16 cellular contexts compared by ENCODE assay signal in the genomic region with DNA sequence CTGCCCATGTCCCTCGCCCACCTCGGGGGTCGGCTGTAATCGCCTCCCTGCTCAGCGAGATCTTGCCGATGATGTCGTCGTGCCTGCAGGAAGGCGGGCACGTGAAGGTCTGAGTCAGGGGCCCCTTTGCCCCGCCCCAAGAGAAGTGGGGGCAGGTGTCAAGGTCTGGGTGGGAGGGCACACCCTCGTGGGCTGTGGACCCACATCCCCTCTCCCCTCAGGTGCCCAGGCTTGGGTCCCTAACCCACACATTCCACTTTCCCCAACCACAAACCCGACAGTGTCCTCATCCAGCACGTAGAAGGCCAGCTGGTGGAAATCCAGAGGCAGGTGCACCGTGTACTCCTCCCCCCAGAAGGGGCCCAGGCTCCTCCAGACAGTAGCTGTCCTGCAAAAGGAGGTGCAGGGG. TPM values are rescaled to one million over a fixed set of nuclear protein-coding genes. Genes with fewer than 3 reads are reported as not detected.
DNase-seq lines count a peak whose midpoint lies in the region; TF ChIP-seq lines count a peak whose summit lies in the region.
"Had no signal": no experiment of that assay in that cellular context is flagged by ENCODE, and none has a peak within 500 bp of the region (broad histone marks: within the 10 kb centered on the region; RNA-seq: fewer than 3 reads in every experiment).

No MANE protein-coding gene starts in this region.

- no peaks in the 10 kb centered on the region for H3K27me3 ChIP-seq in parathyroid adenoma (ENCODE audit: control insufficient read depth, insufficient read depth, low read length)
- H3K27me3 ChIP-seq: BLaER1 treated with 17β-estradiol and CSF1 and Interleukin-3, amounts not matched to agents 10 nM and 100 nM had no signal

- H3K36me3 ChIP-seq in OCI-LY7 (ENCODE audit: insufficient read depth, low read length): peaks cover 81% of the 10 kb centered on the region
- no peaks in the 10 kb centered on the region for H3K36me3 ChIP-seq in parathyroid adenoma (ENCODE audit: control insufficient read depth, insufficient read depth, low read length)

- DNase-seq in NCI-H1417 (lab: John Stamatoyannopoulos, UW): peak in 2 of 3 experiments; percentile 39 to 65
- DNase-seq in NCI-H1417 treated with DMSO at 0.1 percent for 48 hours (lab: John Stamatoyannopoulos, UW): no peak
- peak; percentile 47 for DNase-seq in DMS53 treated with DMSO at 0.1 percent for 48 hours (lab: John Stamatoyannopoulos, UW; ENCODE audit: unreplicated experiment)
- no peak for DNase-seq in OCI-LY7 (ENCODE audit: low spot score)
- no peak for DNase-seq in NCI-H187 (lab: John Stamatoyannopoulos, UW)
- no peak for DNase-seq in activated CD4-positive, alpha-beta T cell treated with anti-CD3 and anti-CD28 coated beads for 1 hour
- DNase-seq in NCI-H1105 (lab: John Stamatoyannopoulos, UW): no peak
- DNase-seq: HCEC 1CT, IMR-90, NCI-H1694, NCI-H510A, RPMI8226, T-helper 1 cell had no signal

- no peak for TF ChIP-seq CTCF in OCI-LY7 (conservative IDR thresholded peaks at IDR 0.05; ENCODE audit: low read length)
- no peak for TF ChIP-seq CTCF in parathyroid adenoma (IDR thresholded peaks at IDR 0.05)

- peak overlapping the region; percentile 81 for H3K4me2 ChIP-seq in OCI-LY7 (ENCODE audit: low read length)
- no peak overlapping the region for H3K4me2 ChIP-seq in parathyroid adenoma (ENCODE audit: low read length)

- H3K27ac ChIP-seq in OCI-LY7 (ENCODE audit: low read depth, low read length, poor library complexity, severe bottlenecking) (peak overlapping the region; percentile 87), parathyroid adenoma (peak overlapping the region; percentile 13)
- H3K27ac ChIP-seq: 22Rv1; BLaER1 treated with 17β-estradiol and CSF1 and Interleukin-3, amounts not matched to agents 10 nM and 100 nM had no signal

- no TSS peak for BruUV-seq in OCI-LY7 (replicated peaks; lab: Mats Ljungman, UMichigan)

- H3K9me2 ChIP-seq in OCI-LY7 (ENCODE audit: insufficient read depth, low read length): no peaks in the 10 kb centered on the region

- intact Hi-C loops in OCI-LY7 (cut with micrococcal nuclease; ENCODE audit: unreplicated experiment): loop anchor here (10.0 kb wide), 1 partner anchor 223 kb away; a partner anchor contains a TSS

- H3K79me2 ChIP-seq in OCI-LY7 (ENCODE audit: insufficient read depth, low read depth, low read length) (peaks cover 69% of the 10 kb centered on the region), parathyroid adenoma (peaks cover 39% of the 10 kb centered on the region)

- H3K4me3 ChIP-seq in OCI-LY7 (ENCODE audit: low read depth, low read length, poor library complexity, severe bottlenecking) (peak overlapping the region; percentile 57), parathyroid adenoma (ENCODE audit: low read depth, low read length) (no peak overlapping the region)
- H3K4me3 ChIP-seq: BLaER1 treated with 17β-estradiol and CSF1 and Interleukin-3, amounts not matched to agents 10 nM and 100 nM had no signal

- H3K9ac ChIP-seq in parathyroid adenoma: no peak overlapping the region
- H3K9ac ChIP-seq: BLaER1 treated with 17β-estradiol and CSF1 and Interleukin-3, amounts not matched to agents 10 nM and 100 nM had no signal

- H2AFZ ChIP-seq in OCI-LY7 (ENCODE audit: low read length) (no peak overlapping the region), parathyroid adenoma (no peak overlapping the region)

- H3K9me3 ChIP-seq in OCI-LY7 (ENCODE audit: low read length): peaks cover 18% of the 10 kb centered on the region
- no peaks in the 10 kb centered on the region for H3K9me3 ChIP-seq in parathyroid adenoma (ENCODE audit: control insufficient read depth, low read length)

- POLR2A ChIA-PET in OCI-LY7 (lab: Charles Lee): interaction anchor here (0.6 to 0.9 kb wide), 2 partner anchors 42 to 46 kb away, joined by 4 to 5 read pairs; no protein-coding TSS in a partner anchor

- no peaks in the 10 kb centered on the region for H4K20me1 ChIP-seq in OCI-LY7 (ENCODE audit: insufficient read depth, low read length)

- peaks cover 53% of the 10 kb centered on the region for H3K4me1 ChIP-seq in OCI-LY7 (ENCODE audit: insufficient read depth, low read length, poor library complexity, severe bottlenecking)
- peaks cover 47% of the 10 kb centered on the region for H3K4me1 ChIP-seq in parathyroid adenoma

- CTCF ChIA-PET in OCI-LY7 (lab: Charles Lee; ENCODE audit: unreplicated experiment): no interaction called here

RNA-seq across cellular contexts. Expression of a gene that starts 7.8 kb away (rescaled TPM):
- 69.1 and 89.1 TPM in 2 replicates for total RNA-seq in OCI-LY7 (2014; rRNA removed; shearing (Covaris generic))
- total RNA-seq in OCI-LY7 (2022): 67.5 and 74.4 TPM in 2 replicates
- total RNA-seq: IMR-90 had no signal

RNA-seq across cellular contexts. Expression of a gene that starts 21.7 kb away (rescaled TPM):
- total RNA-seq in OCI-LY7 (2014; rRNA removed; shearing (Covaris generic)): 14.0 and 26.9 TPM in 2 replicates
- 37.4 and 39.2 TPM in 2 replicates for total RNA-seq in OCI-LY7 (2022)
- total RNA-seq: IMR-90 had no signal

RNA-seq across cellular contexts. Expression of a gene that starts 57.5 kb away (rescaled TPM):
- total RNA-seq in OCI-LY7 (2014; rRNA removed; shearing (Covaris generic)): 86.0 and 87.2 TPM in 2 replicates
- total RNA-seq in OCI-LY7 (2022): 145 and 150 TPM in 2 replicates

RNA-seq across cellular contexts. Expression of a gene that starts 57.7 kb away (rescaled TPM):
- total RNA-seq in OCI-LY7 (2014; rRNA removed; shearing (Covaris generic)): 72.5 and 90.8 TPM in 2 replicates
- 59.5 and 68.6 TPM in 2 replicates for total RNA-seq in OCI-LY7 (2022)

Comparison
In these comparisons a context has a peak if more than half of its experiments do, and no peak if none do; other contexts are left out.
1. DNase-seq: peak in NCI-H1417 (2 of 3) and DMS53 treated with DMSO at 0.1 percent for 48 hours (single experiment); none in NCI-H1417 treated with DMSO at 0.1 percent for 48 hours (single experiment), OCI-LY7 (single experiment), NCI-H187 (0 of 2), activated CD4-positive, alpha-beta T cell treated with anti-CD3 and anti-CD28 coated beads for 1 hour (single experiment) and NCI-H1105 (single experiment).